Comparison of ENCODE assay signal across 8 cellular contexts in genomic region chr2:202034249-202035088, GRCh38. TPM values are rescaled to one million over a fixed set of nuclear protein-coding genes. Genes with fewer than 3 reads are reported as not detected.
DNase-seq lines count a peak whose midpoint lies in the region; ATAC-seq and TF ChIP-seq lines count a peak whose summit lies in the region.

No MANE protein-coding gene starts in this region.

- H2AK5ac ChIP-seq in mesendoderm (ENCODE audit: low read length): no peak overlapping the region

- no peaks in the 10 kb centered on the region for H3K79me1 ChIP-seq in mesendoderm (ENCODE audit: low read length)

- peak overlapping the region; percentile 78 for H3K18ac ChIP-seq in mesendoderm (ENCODE audit: low read length)

- H3K23ac ChIP-seq in mesendoderm (ENCODE audit: low read length): peak overlapping the region; percentile 69

- peak overlapping the region; percentile 19 for H2BK120ac ChIP-seq in mesendoderm (ENCODE audit: low read depth, low read length)

- H4K5ac ChIP-seq in mesendoderm (ENCODE audit: low read length): no peak overlapping the region

- peak overlapping the region; percentile 76 for H2BK5ac ChIP-seq in mesendoderm (ENCODE audit: low read length)

- H4K8ac ChIP-seq in mesendoderm (ENCODE audit: low read depth, low read length): no peak overlapping the region

- H3K27ac ChIP-seq in WERI-Rb-1 (peak overlapping the region; percentile 88), duodenal mucosa (ENCODE audit: low read depth, low read length) (peak overlapping the region; percentile 82), mesendoderm (ENCODE audit: low read depth, low read length) (peak overlapping the region; percentile 96), thyroid gland (peak overlapping the region; percentile 80 to 92 (median 86))

- H3K4me3 ChIP-seq in BJ (ENCODE audit: low read depth, low read length) (peak overlapping the region; percentile 91), WERI-Rb-1 (ENCODE audit: low read depth, low read length) (peak overlapping the region; percentile 57), duodenal mucosa (ENCODE audit: low read depth in 1 of 2, low read length in 2 of 2) (peak overlapping the region; percentile 75 to 86), mesendoderm (ENCODE audit: low read length) (peak overlapping the region; percentile 86), thyroid gland (replicated peaks in 1 of 3) (peak overlapping the region; percentile 65 to 93 (median 73))

- POLR2A ChIA-PET in BJ (lab: Charles Lee): interaction anchor here (0.6 kb wide), 1 partner anchor 1540 kb away, joined by 3 read pairs; no protein-coding TSS in a partner anchor

- intact Hi-C loops in thyroid gland (cut with DNase I): loop anchor here (5.0 kb wide), 1 partner anchor 252 kb away; the partner anchor contains the start of gene ALS2

- peak overlapping the region; percentile 96 for H3K56ac ChIP-seq in mesendoderm (ENCODE audit: low read length)

- no peak for TF ChIP-seq POLR2A in thyroid gland (IDR thresholded peaks at IDR 0.05)

- no peak overlapping the region for H2BK15ac ChIP-seq in mesendoderm (replicated peaks; ENCODE audit: low read depth)

- H3K27me3 ChIP-seq in BJ (ENCODE audit: control insufficient read depth, insufficient read depth, low read length) (no peaks in the 10 kb centered on the region), WERI-Rb-1 (ENCODE audit: insufficient read depth, low read depth, severe bottlenecking) (no peaks in the 10 kb centered on the region), duodenal mucosa (ENCODE audit: control insufficient read depth in 1 of 2, insufficient read depth in 2 of 2, low read length in 2 of 2) (peaks cover 0 to 5% of the 10 kb centered on the region in 2 donors), mesendoderm (ENCODE audit: insufficient read depth, low read length, poor library complexity) (no peaks in the 10 kb centered on the region), thyroid gland (no peaks in the 10 kb centered on the region)

- no CpG with 5 or more reads among the region's 105 CpGs for WGBS in mesendoderm (ENCODE audit: extremely low coverage, insufficient coverage, low lambda C conversion rate)
- 1 to 3% methylated on average over 13 to 48 of the region's 105 CpGs for WGBS in thyroid gland, 2 donors

- H3K36me3 ChIP-seq in BJ (ENCODE audit: control insufficient read depth, insufficient read depth, low read length) (peaks cover 19% of the 10 kb centered on the region), WERI-Rb-1 (peaks cover 13% of the 10 kb centered on the region), duodenal mucosa (ENCODE audit: control insufficient read depth in 1 of 2, insufficient read depth in 2 of 2, low read length in 2 of 2) (no peaks in the 10 kb centered on the region), mesendoderm (ENCODE audit: control insufficient read depth, insufficient read depth, low read length) (no peaks in the 10 kb centered on the region), thyroid gland (no peaks in the 10 kb centered on the region)

- H3K9ac ChIP-seq in duodenal mucosa (ENCODE audit: low read depth in 1 of 2, low read length in 2 of 2) (peak overlapping the region; percentile 29 to 72), mesendoderm (ENCODE audit: low read length) (peak overlapping the region; percentile 92)

- DNase-seq in BJ (ENCODE audit: low read depth) (no peak), WERI-Rb-1 (no peak), mesendoderm (peak; percentile 52), thyroid gland (peak; percentile 34 to 39), SK-N-DZ (ENCODE audit: low spot score) (no peak)

- H3K4me1 ChIP-seq in duodenal mucosa (ENCODE audit: control insufficient read depth in 1 of 2, insufficient read depth in 2 of 2, low read length in 2 of 2) (peaks cover 29 to 50% of the 10 kb centered on the region in 2 donors), mesendoderm (ENCODE audit: control insufficient read depth, low read depth, low read length) (no peaks in the 10 kb centered on the region), thyroid gland (peaks cover 22 to 41% of the 10 kb centered on the region in 2 donors)

- no peak for TF ChIP-seq CTCF in BJ (IDR thresholded peaks at IDR 0.05; ENCODE audit: insufficient read depth, low read depth, low read length)
- no peak for TF ChIP-seq CTCF in WERI-Rb-1 (IDR thresholded peaks at IDR 0.05; ENCODE audit: low read depth, low read length)
- TF ChIP-seq CTCF in thyroid gland (IDR thresholded peaks at IDR 0.05): no peak

- H3K9me3 ChIP-seq in WERI-Rb-1 (ENCODE audit: severe bottlenecking) (no peaks in the 10 kb centered on the region), duodenal mucosa (ENCODE audit: control insufficient read depth in 1 of 2, low read length in 2 of 2) (no peaks in the 10 kb centered on the region), thyroid gland (no peaks in the 10 kb centered on the region)

- peak overlapping the region; percentile 55 for H3K4me2 ChIP-seq in mesendoderm (ENCODE audit: low read length)

- peak overlapping the region; percentile 28 for H3K4ac ChIP-seq in mesendoderm (ENCODE audit: low read depth, low read length)

- CTCF ChIA-PET in BJ (lab: Yijun Ruan, JAX): interaction anchor here (0.6 to 2.3 kb wide), 12 partner anchors 71 to 245 kb away, joined by 3 to 22 read pairs (median 3); no protein-coding TSS in a partner anchor

- H3K79me2 ChIP-seq in mesendoderm (ENCODE audit: control insufficient read depth, insufficient read depth, low read length): peaks cover 37% of the 10 kb centered on the region

- ATAC-seq in GM19328 (IDR thresholded peaks at IDR 0.05; ENCODE audit: unreplicated experiment) (peak; percentile 16), HG03571 (IDR thresholded peaks at IDR 0.05; ENCODE audit: unreplicated experiment) (peak; percentile 5)

RNA-seq across cellular contexts. Expression of gene FZD7, which starts 0.8 kb away (rescaled TPM):
- polyA plus RNA-seq in BJ (2011; rRNA removed): 42.6 and 46.4 TPM in 2 replicates
- polyA minus RNA-seq in BJ (2011; rRNA and poly(A)+ RNA removed): 85.6 and 95.1 TPM in 2 replicates
- 61.4 TPM for polyA plus RNA-seq in mesendoderm (2013, experiment 1 of 2)
- 60.0 TPM for polyA plus RNA-seq in mesendoderm (2013, experiment 2 of 2)
- 10 to 100 TPM; 10.1 to 23.6 (median 10.9) TPM for total RNA-seq in thyroid gland
- 0.12 TPM in 1 of 2 replicates, not detected in the other for polyA plus RNA-seq in SK-N-DZ (2014; cell fraction: cytosol; rRNA removed)
- 0.16 and 0.24 TPM in 2 replicates for polyA plus RNA-seq in SK-N-DZ (2014; cell fraction: nucleus; rRNA removed)

RNA-seq across cellular contexts. Expression of gene KIAA2012, which starts 38.6 kb away (rescaled TPM):
- 0.13 and 0.18 TPM in 2 replicates for polyA plus RNA-seq in BJ (2011; rRNA removed)
- polyA minus RNA-seq in BJ (2011; rRNA and poly(A)+ RNA removed): 0.10 TPM in 1 of 2 replicates, not detected in the other
- polyA plus RNA-seq in mesendoderm (2013, experiment 1 of 2): not detected
- polyA plus RNA-seq in mesendoderm (2013, experiment 2 of 2): not detected
- total RNA-seq in thyroid gland: not detected
- not detected in 2 replicates for polyA plus RNA-seq in SK-N-DZ (2014; cell fraction: cytosol; rRNA removed)
- not detected in 2 replicates for polyA plus RNA-seq in SK-N-DZ (2014; cell fraction: nucleus; rRNA removed)

Comparison
In these comparisons a context has a peak if more than half of its experiments do, and no peak if none do; other contexts are left out.
1. DNase-seq: peak in mesendoderm (single experiment) and thyroid gland (2 of 2); none in BJ (single experiment), WERI-Rb-1 (single experiment) and SK-N-DZ (single experiment).
2. Peak in every context shown above with its lines, with median percentiles within 50 percentile points of each other: H3K4me3 ChIP-seq and H3K27ac ChIP-seq.